Comparison of ENCODE assay signal across 10 cellular contexts in the genomic region with DNA sequence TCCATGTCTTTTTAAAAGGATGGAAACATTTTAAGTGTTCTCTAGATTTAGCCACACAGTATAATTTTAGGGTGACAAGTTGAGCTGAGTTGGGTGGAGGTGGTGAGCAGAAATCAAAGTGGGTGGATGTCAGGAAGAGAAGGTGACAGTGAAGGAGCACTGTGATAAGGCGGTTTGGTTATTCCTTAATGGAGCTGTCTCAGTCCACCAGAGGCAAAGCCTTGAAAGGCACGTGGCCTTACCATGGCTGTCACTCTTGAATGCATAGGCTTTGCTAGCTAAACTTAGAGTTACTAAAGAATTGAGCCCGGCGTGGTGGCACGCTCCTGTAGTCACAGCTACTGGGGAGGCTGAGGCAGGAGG. TPM values are rescaled to one million over a fixed set of nuclear protein-coding genes. Genes with fewer than 3 reads are reported as not detected.
A peak's percentile ranks its signal among the peaks of the same experiment; 100 is the strongest.
DNase-seq lines count a peak whose midpoint lies in the region; ATAC-seq, FAIRE-seq and TF ChIP-seq lines count a peak whose summit lies in the region.
"Had no signal": no experiment of that assay in that cellular context is flagged by ENCODE, and none has a peak within 500 bp of the region (broad histone marks: within the 10 kb centered on the region; RNA-seq: fewer than 3 reads in every experiment).

No MANE protein-coding gene starts in this region.

- no peak overlapping the region for H2AFZ ChIP-seq in H1 (ENCODE audit: low read length)
- peak overlapping the region; percentile 76 for H2AFZ ChIP-seq in neural cell (ENCODE audit: low read depth, low read length)

- no peaks in the 10 kb centered on the region for H3K27me3 ChIP-seq in CD4-positive, alpha-beta T cell (ENCODE audit: control insufficient read depth, insufficient read depth, low read length)
- H3K27me3 ChIP-seq in H1 (replicated peaks in 1 of 4; ENCODE audit: control insufficient read depth in 3 of 4, extremely low read depth in 1 of 4, insufficient read depth in 3 of 4, low read length in 3 of 4), result peaks cover 0 to 3% (median 1%) of the 10 kb centered on the region in 4 experiments; a peak in 1 of 7 replicates
- no peaks in the 10 kb centered on the region for H3K27me3 ChIP-seq in neural cell (ENCODE audit: insufficient read depth, low read depth, low read length)
- H3K27me3 ChIP-seq in prostate gland (replicated peaks; ENCODE audit: insufficient read depth), result no peaks in the 10 kb centered on the region
- no peaks in the 10 kb centered on the region for H3K27me3 ChIP-seq in WERI-Rb-1 (ENCODE audit: insufficient read depth, low read depth, severe bottlenecking)
- H3K27me3 ChIP-seq: ovary had no signal

- TF ChIP-seq POLR2A in H1 (IDR thresholded peaks at IDR 0.05; ENCODE audit: control extremely low read depth in 1 of 2, low read depth in 2 of 2, low read length in 2 of 2) (no peak), prostate gland (IDR thresholded peaks at IDR 0.05) (no peak)

- H3K23ac ChIP-seq in H1 (ENCODE audit: insufficient read length), result no peak overlapping the region

- no peak overlapping the region for H3K27ac ChIP-seq in CD4-positive, alpha-beta T cell (ENCODE audit: low read depth, low read length)
- no peak overlapping the region for H3K27ac ChIP-seq in H1 (ENCODE audit: low read depth, low read length)
- no peak overlapping the region for H3K27ac ChIP-seq in neural cell (ENCODE audit: low read length)
- H3K27ac ChIP-seq in prostate gland, result no peak overlapping the region
- no peak overlapping the region for H3K27ac ChIP-seq in WERI-Rb-1

- no peak overlapping the region for H2BK20ac ChIP-seq in H1 (ENCODE audit: low read length)

- H3K4me3 ChIP-seq in H1 (ENCODE audit: extremely low read depth in 1 of 4, insufficient read depth in 2 of 4, low read depth in 3 of 4, low read length in 4 of 4) (peak overlapping the region in 1 of 4 experiments; percentile 75; a peak in 1 of 8 replicates), neural cell (ENCODE audit: low read length) (peak overlapping the region; percentile 87), prostate gland (no peak overlapping the region), WERI-Rb-1 (ENCODE audit: low read depth, low read length) (no peak overlapping the region)

- no peak overlapping the region for H4K91ac ChIP-seq in H1 (replicated peaks; ENCODE audit: insufficient read length, low read length)

- no peak overlapping the region for H2BK120ac ChIP-seq in H1 (replicated peaks; ENCODE audit: low read depth, low read length)

- H3K27me3 Mint-ChIP-seq in CD4-positive, alpha-beta T cell, result no peaks in the 10 kb centered on the region

- H3K23me2 ChIP-seq in H1 (ENCODE audit: low read depth, low read length), result peaks cover 2% of the 10 kb centered on the region; the same call in 1 of the 2 replicates

- no peak for TF ChIP-seq EP300 in H1 (IDR thresholded peaks at IDR 0.05; ENCODE audit: borderline replicate concordance in 1 of 2, low read depth in 2 of 2, low read length in 2 of 2)
- no peak for TF ChIP-seq EP300 in neural cell (conservative IDR thresholded peaks at IDR 0.05; ENCODE audit: poor library complexity, severe bottlenecking)

- H3K4me2 ChIP-seq in H1 (ENCODE audit: insufficient read depth in 1 of 2, low read depth in 2 of 2, low read length in 2 of 2) (peak overlapping the region; percentile 88 to 96; a peak in 2 of 4 replicates), neural cell (ENCODE audit: low read length) (no peak overlapping the region)

- H4K20me1 ChIP-seq in H1 (replicated peaks in 1 of 2; ENCODE audit: control insufficient read depth in 1 of 2, insufficient read depth in 2 of 2, low read length in 2 of 2) (no peaks in the 10 kb centered on the region), neural cell (ENCODE audit: insufficient read depth) (no peaks in the 10 kb centered on the region)

- peaks cover 0 to 4% (median 0%) of the 10 kb centered on the region in 4 experiments; a peak in 2 of 7 replicates for H3K4me1 ChIP-seq in H1 (replicated peaks in 1 of 4; ENCODE audit: control insufficient read depth in 3 of 4, insufficient read depth in 4 of 4, low read length in 3 of 4)
- no peaks in the 10 kb centered on the region for H3K4me1 ChIP-seq in prostate gland (replicated peaks)

- DNase-seq in CD4-positive, alpha-beta T cell, result no peak
- DNase-seq in OCI-M1 (lab: John Stamatoyannopoulos, UW) (peak; percentile 39), H1 (ENCODE audit: low read depth in 1 of 2, low spot score in 2 of 2) (no peak), prostate gland (ENCODE audit: low spot score) (no peak), HUDEP-2 (lab: John Stamatoyannopoulos, UW; ENCODE audit: unreplicated experiment in 76 of 76) (no peak), WERI-Rb-1 (no peak), NCI-H187 treated with DMSO at 0.1 percent for 48 hours (lab: John Stamatoyannopoulos, UW) (no peak)

- H3K27ac Mint-ChIP-seq in CD4-positive, alpha-beta T cell, result peak overlapping the region; percentile 63

- H3K9me3 ChIP-seq in CD4-positive, alpha-beta T cell (ENCODE audit: control insufficient read depth, low read length), result no peaks in the 10 kb centered on the region
- H3K9me3 ChIP-seq in H1 (ENCODE audit: insufficient read depth in 2 of 2, low read depth in 1 of 2, low read length in 1 of 2) (peaks cover 0 to 2% of the 10 kb centered on the region in 2 experiments; a peak in 1 of 4 replicates), neural cell (ENCODE audit: low read length) (no peaks in the 10 kb centered on the region), prostate gland (no peaks in the 10 kb centered on the region), WERI-Rb-1 (ENCODE audit: severe bottlenecking) (no peaks in the 10 kb centered on the region)
- H3K9me3 ChIP-seq: ovary had no signal

- ATAC-seq in CD4-positive, alpha-beta T cell (ENCODE audit: poor library complexity), result no peak

- POLR2A ChIA-PET in CD4-positive, alpha-beta T cell (lab: Charles Lee), result interaction anchor here (0.7 to 3.0 kb wide), 6 partner anchors 9 to 48 kb away, joined by 3 to 20 read pairs (median 6); partner anchors contain the start of genes CIB1, GDPGP1, NGRN and SEMA4B
- POLR2A ChIA-PET in H1 (lab: Charles Lee; ENCODE audit: partially characterized antibody), result interaction anchor here (1.0 to 1.9 kb wide), 7 partner anchors 9 to 24 kb away, joined by 3 to 9 read pairs (median 4); partner anchors contain the start of genes CIB1, GDPGP1 and NGRN

- H3K79me2 ChIP-seq in H1 (ENCODE audit: control insufficient read depth in 1 of 2, insufficient read depth in 2 of 2, low read length in 2 of 2) (no peaks in the 10 kb centered on the region), neural cell (replicated peaks; ENCODE audit: insufficient read depth, low read length) (no peaks in the 10 kb centered on the region)

- TF ChIP-seq RAD21 in H1 (IDR thresholded peaks at IDR 0.05 in 1 of 2, conservative IDR thresholded peaks at IDR 0.05 in 1 of 2; ENCODE audit: low read depth in 2 of 2, low read length in 2 of 2), result no peak
- TF ChIP-seq RAD21 in neural cell (conservative IDR thresholded peaks at IDR 0.05), result no peak

- H4K5ac ChIP-seq in H1 (ENCODE audit: insufficient read length, low read depth, low read length), result no peak overlapping the region

- no peaks in the 10 kb centered on the region for H3K9me2 ChIP-seq in neural cell (ENCODE audit: insufficient read depth, low read length)

- no peak overlapping the region for H3K56ac ChIP-seq in H1 (replicated peaks; ENCODE audit: insufficient read length, low read depth, low read length)

- no peak overlapping the region for H3K18ac ChIP-seq in H1 (ENCODE audit: extremely low read depth, low read length)

- no peak for FAIRE-seq in H1 (lab: Jason Lieb, UNC)

- no peak overlapping the region for H2BK5ac ChIP-seq in H1 (ENCODE audit: low read depth, low read length)

- no peak overlapping the region; the same call in 1 of the 2 replicates for H4K8ac ChIP-seq in H1 (ENCODE audit: extremely low read depth, insufficient read depth, low read length)

- TF ChIP-seq CTCF in CD4-positive, alpha-beta T cell (IDR thresholded peaks at IDR 0.05), result no peak
- TF ChIP-seq CTCF in H1 (IDR thresholded peaks at IDR 0.05; ENCODE audit: control extremely low read depth in 1 of 3, insufficient read depth in 1 of 3, low read depth in 1 of 3, low read length in 3 of 3) (no peak), neural cell (IDR thresholded peaks at IDR 0.05; ENCODE audit: poor library complexity, severe bottlenecking) (no peak), prostate gland (IDR thresholded peaks at IDR 0.05) (no peak), WERI-Rb-1 (IDR thresholded peaks at IDR 0.05; ENCODE audit: low read depth, low read length) (no peak)

- H2BK15ac ChIP-seq in H1 (ENCODE audit: low read length), result 0 out of 2 replicates have a peak overlapping the region, but pooled peaks have one; percentile 95

- H3K4me3 Mint-ChIP-seq in CD4-positive, alpha-beta T cell, result peak overlapping the region; percentile 47

- 85% methylated on average over 5 of the region's 5 CpGs; no CpG with 5 or more reads in 1 of the 2 experiments for WGBS in H1 (ENCODE audit: extremely low coverage in 1 of 2, insufficient coverage in 1 of 2, insufficient read length in 1 of 2, insufficient replicate concordance in 2 of 2, low coverage in 1 of 2, low lambda C conversion rate in 2 of 2, missing lambda C conversion rate in 1 of 2), 2 experiments
- WGBS in prostate gland, result 81% methylated on average over 5 of the region's 5 CpGs

- H3K79me1 ChIP-seq in H1 (ENCODE audit: low read depth, low read length), result no peaks in the 10 kb centered on the region

- peaks cover 17% of the 10 kb centered on the region for H3K4me1 Mint-ChIP-seq in CD4-positive, alpha-beta T cell (ENCODE audit: low read depth)

- CTCF ChIA-PET in CD4-positive, alpha-beta T cell (lab: Charles Lee), result interaction anchor here (0.5 to 1.4 kb wide), 6 partner anchors 8 to 105 kb away, joined by 3 to 4 read pairs (median 4); no protein-coding TSS in a partner anchor
- CTCF ChIA-PET in H1 (lab: Charles Lee; ENCODE audit: partially characterized antibody), result interaction anchor here (0.6 to 2.1 kb wide), 16 partner anchors 13 to 327 kb away, joined by 3 to 17 read pairs (median 4); partner anchors contain the start of genes CIB1, GDPGP1 and ZNF774

- no peak overlapping the region for H2BK12ac ChIP-seq in H1 (ENCODE audit: low read depth, low read length)

- H3K9ac ChIP-seq in H1 (replicated peaks in 1 of 4; ENCODE audit: extremely low read depth in 1 of 4, low read depth in 3 of 4, low read length in 3 of 4) (no peak overlapping the region), neural cell (ENCODE audit: low read length) (no peak overlapping the region)

- no peaks in the 10 kb centered on the region for H3K36me3 ChIP-seq in H1 (ENCODE audit: control insufficient read depth in 2 of 4, insufficient read depth in 4 of 4, low read length in 3 of 4)
- H3K36me3 ChIP-seq in neural cell (ENCODE audit: insufficient read depth, low read length), result no peaks in the 10 kb centered on the region
- no peaks in the 10 kb centered on the region for H3K36me3 ChIP-seq in prostate gland
- no peaks in the 10 kb centered on the region for H3K36me3 ChIP-seq in WERI-Rb-1
- H3K36me3 ChIP-seq: ovary had no signal

- H2AK5ac ChIP-seq in H1 (ENCODE audit: low read depth, low read length), result no peak overlapping the region

- H3F3A ChIP-seq in neural cell (ENCODE audit: insufficient read depth, low read length, poor library complexity, severe bottlenecking), result no peaks in the 10 kb centered on the region

- H3K9me3 Mint-ChIP-seq in CD4-positive, alpha-beta T cell, result no peaks in the 10 kb centered on the region

- H3K4ac ChIP-seq in H1 (replicated peaks; ENCODE audit: insufficient read length, low read depth, low read length), result no peak overlapping the region

- H3K14ac ChIP-seq in H1 (ENCODE audit: insufficient read length), result no peak overlapping the region

- H3K36me3 Mint-ChIP-seq in CD4-positive, alpha-beta T cell (ENCODE audit: low read depth), result no peaks in the 10 kb centered on the region

- intact Hi-C loops in CD4-positive, alpha-beta T cell (cut with DNase I, micrococcal nuclease), result no loop called here
- intact Hi-C loops in prostate gland (cut with DNase I), result loop anchor here (2.0 kb wide), 1 partner anchor 14 kb away; the partner anchor contains the start of gene GDPGP1

RNA-seq across cellular contexts. Expression of gene TTLL13, which starts 0.6 kb away (rescaled TPM):
- total RNA-seq in CD4-positive, alpha-beta T cell, result 1 to 10 TPM in 1 of 2 experiments, under 1 TPM in 1; 0.63 to 1.8 TPM
- total RNA-seq in H1 (2021; fragmentation: NEBNext Ultra II Directional; extraction: Animal tissue kit (Norgen Biotek cat#: 25700)), result 0.19 TPM in 1 of 2 replicates, not detected in the other
- polyA plus RNA-seq in H1 (2011; rRNA removed) (0.03 and 0.05 TPM in 2 replicates), neural cell (0.33 TPM in 1 of 2 replicates, not detected in the other)
- not detected for polyA plus RNA-seq in H1 (2011; cell fraction: cytosol; rRNA removed)
- 0.16 TPM for polyA plus RNA-seq in H1 (2011; cell fraction: nucleus; rRNA removed)
- polyA plus RNA-seq in H1 (2012, experiment 1 of 2), result 0.39 TPM in 1 of 4 replicates, not detected in the others
- not detected for polyA plus RNA-seq in H1 (2012, experiment 2 of 2)
- 0.02 TPM for polyA plus RNA-seq in H1 (2013, experiment 1 of 2)
- polyA plus RNA-seq in H1 (2013, experiment 2 of 2), result 0.04 TPM
- 0.09 and 0.27 TPM in 2 replicates for polyA minus RNA-seq in H1 (2011; rRNA and poly(A)+ RNA removed)
- not detected for polyA minus RNA-seq in H1 (2011; cell fraction: cytosol; rRNA and poly(A)+ RNA removed)
- polyA minus RNA-seq in H1 (2011; cell fraction: nucleus; rRNA and poly(A)+ RNA removed), result not detected
- not detected in 2 replicates for polyA minus RNA-seq in neural cell
- total RNA-seq in prostate gland, result under 1 TPM in 1 of 2 donors, not detected in 1; 0.51 TPM
- total RNA-seq: glomerular endothelial cell had no signal

RNA-seq across cellular contexts. Expression of gene GDPGP1, which starts 14.7 kb away (rescaled TPM):
- total RNA-seq in CD4-positive, alpha-beta T cell, result 1 to 10 TPM; 7.5 to 8.3 TPM
- total RNA-seq in H1 (2021; fragmentation: NEBNext Ultra II Directional; extraction: Animal tissue kit (Norgen Biotek cat#: 25700)), result 3.7 and 5.6 TPM in 2 replicates
- polyA plus RNA-seq in H1 (2011; rRNA removed) (1.8 and 3.0 TPM in 2 replicates), neural cell (4.3 and 5.8 TPM in 2 replicates)
- 2.1 TPM for polyA plus RNA-seq in H1 (2011; cell fraction: cytosol; rRNA removed)
- 4.1 TPM for polyA plus RNA-seq in H1 (2011; cell fraction: nucleus; rRNA removed)
- 2.3 to 4.1 TPM (median 3.7 TPM) in 4 replicates for polyA plus RNA-seq in H1 (2012, experiment 1 of 2)
- polyA plus RNA-seq in H1 (2012, experiment 2 of 2), result 2.6 TPM
- polyA plus RNA-seq in H1 (2013, experiment 1 of 2), result 1.9 TPM
- polyA plus RNA-seq in H1 (2013, experiment 2 of 2), result 1.5 TPM
- 9.6 and 10.3 TPM in 2 replicates for polyA minus RNA-seq in H1 (2011; rRNA and poly(A)+ RNA removed)
- polyA minus RNA-seq in H1 (2011; cell fraction: cytosol; rRNA and poly(A)+ RNA removed), result 4.4 TPM
- 9.9 TPM for polyA minus RNA-seq in H1 (2011; cell fraction: nucleus; rRNA and poly(A)+ RNA removed)
- 10.5 and 12.5 TPM in 2 replicates for polyA minus RNA-seq in neural cell
- 10 to 100 TPM; 15.4 to 21.5 TPM for total RNA-seq in prostate gland

RNA-seq across cellular contexts. Expression of gene CIB1, which starts 15.0 kb away (rescaled TPM):
- total RNA-seq in CD4-positive, alpha-beta T cell, result 100 to 1,000 TPM; 279 to 295 TPM
- 26.0 and 29.1 TPM in 2 replicates for total RNA-seq in H1 (2021; fragmentation: NEBNext Ultra II Directional; extraction: Animal tissue kit (Norgen Biotek cat#: 25700))
- polyA plus RNA-seq in H1 (2011; rRNA removed) (50.4 and 63.5 TPM in 2 replicates), neural cell (9.4 and 10.2 TPM in 2 replicates)
- polyA plus RNA-seq in H1 (2011; cell fraction: cytosol; rRNA removed), result 38.4 TPM
- 45.0 TPM for polyA plus RNA-seq in H1 (2011; cell fraction: nucleus; rRNA removed)
- 23.9 to 40.2 TPM (median 38.3 TPM) in 4 replicates for polyA plus RNA-seq in H1 (2012, experiment 1 of 2)
- polyA plus RNA-seq in H1 (2012, experiment 2 of 2), result 39.5 TPM
- 34.1 TPM for polyA plus RNA-seq in H1 (2013, experiment 1 of 2)
- polyA plus RNA-seq in H1 (2013, experiment 2 of 2), result 34.8 TPM
- polyA minus RNA-seq in H1 (2011; rRNA and poly(A)+ RNA removed), result 11.5 and 15.4 TPM in 2 replicates
- polyA minus RNA-seq in H1 (2011; cell fraction: cytosol; rRNA and poly(A)+ RNA removed), result 10.4 TPM
- 5.3 TPM for polyA minus RNA-seq in H1 (2011; cell fraction: nucleus; rRNA and poly(A)+ RNA removed)
- polyA minus RNA-seq in neural cell, result 1.5 and 2.3 TPM in 2 replicates
- total RNA-seq in prostate gland, result 100 to 1,000 TPM in 1 of 2 donors, 10 to 100 TPM in 1; 48.3 to 104 TPM

RNA-seq across cellular contexts. Expression of gene NGRN, which starts 16.7 kb away (rescaled TPM):
- total RNA-seq in CD4-positive, alpha-beta T cell, result 10 to 100 TPM; 55.7 to 58.4 TPM
- total RNA-seq in H1 (2021; fragmentation: NEBNext Ultra II Directional; extraction: Animal tissue kit (Norgen Biotek cat#: 25700)), result 101 and 102 TPM in 2 replicates
- 59.4 and 60.1 TPM in 2 replicates for polyA plus RNA-seq in H1 (2011; rRNA removed)
- polyA plus RNA-seq in H1 (2011; cell fraction: cytosol; rRNA removed), result 79.9 TPM
- polyA plus RNA-seq in H1 (2011; cell fraction: nucleus; rRNA removed), result 44.8 TPM
- 65.6 to 86.2 TPM (median 72.5 TPM) in 4 replicates for polyA plus RNA-seq in H1 (2012, experiment 1 of 2)
- polyA plus RNA-seq in H1 (2012, experiment 2 of 2), result 48.2 TPM
- polyA plus RNA-seq in H1 (2013, experiment 1 of 2), result 61.7 TPM
- polyA plus RNA-seq in H1 (2013, experiment 2 of 2), result 61.3 TPM
- polyA minus RNA-seq in H1 (2011; rRNA and poly(A)+ RNA removed), result 50.6 and 54.8 TPM in 2 replicates
- 22.3 TPM for polyA minus RNA-seq in H1 (2011; cell fraction: cytosol; rRNA and poly(A)+ RNA removed)
- polyA minus RNA-seq in H1 (2011; cell fraction: nucleus; rRNA and poly(A)+ RNA removed), result 29.1 TPM
- polyA plus RNA-seq in neural cell, result 466 and 494 TPM in 2 replicates
- 264 and 274 TPM in 2 replicates for polyA minus RNA-seq in neural cell
- total RNA-seq in prostate gland, result 100 to 1,000 TPM; 102 to 108 TPM

RNA-seq across cellular contexts. Expression of gene SEMA4B, which starts 47.6 kb away (rescaled TPM):
- 1 to 10 TPM; 8.0 to 9.5 TPM for total RNA-seq in CD4-positive, alpha-beta T cell
- 42.7 and 43.6 TPM in 2 replicates for total RNA-seq in H1 (2021; fragmentation: NEBNext Ultra II Directional; extraction: Animal tissue kit (Norgen Biotek cat#: 25700))
- 43.0 and 62.4 TPM in 2 replicates for polyA plus RNA-seq in H1 (2011; rRNA removed)
- polyA plus RNA-seq in H1 (2011; cell fraction: cytosol; rRNA removed), result 31.1 TPM
- polyA plus RNA-seq in H1 (2011; cell fraction: nucleus; rRNA removed), result 103 TPM
- 29.8 to 49.9 TPM (median 46.1 TPM) in 4 replicates for polyA plus RNA-seq in H1 (2012, experiment 1 of 2)
- polyA plus RNA-seq in H1 (2012, experiment 2 of 2), result 37.6 TPM
- 71.9 TPM for polyA plus RNA-seq in H1 (2013, experiment 1 of 2)
- 65.7 TPM for polyA plus RNA-seq in H1 (2013, experiment 2 of 2)
- polyA minus RNA-seq in H1 (2011; rRNA and poly(A)+ RNA removed), result 34.0 and 63.8 TPM in 2 replicates
- 52.3 TPM for polyA minus RNA-seq in H1 (2011; cell fraction: cytosol; rRNA and poly(A)+ RNA removed)
- 41.9 TPM for polyA minus RNA-seq in H1 (2011; cell fraction: nucleus; rRNA and poly(A)+ RNA removed)
- 11.0 and 12.1 TPM in 2 replicates for polyA plus RNA-seq in neural cell
- polyA minus RNA-seq in neural cell, result 24.4 and 45.3 TPM in 2 replicates
- 10 to 100 TPM; 96.1 to 99.6 TPM for total RNA-seq in prostate gland
